1 cellular context compared by ENCODE assay signal in the genomic region with DNA sequence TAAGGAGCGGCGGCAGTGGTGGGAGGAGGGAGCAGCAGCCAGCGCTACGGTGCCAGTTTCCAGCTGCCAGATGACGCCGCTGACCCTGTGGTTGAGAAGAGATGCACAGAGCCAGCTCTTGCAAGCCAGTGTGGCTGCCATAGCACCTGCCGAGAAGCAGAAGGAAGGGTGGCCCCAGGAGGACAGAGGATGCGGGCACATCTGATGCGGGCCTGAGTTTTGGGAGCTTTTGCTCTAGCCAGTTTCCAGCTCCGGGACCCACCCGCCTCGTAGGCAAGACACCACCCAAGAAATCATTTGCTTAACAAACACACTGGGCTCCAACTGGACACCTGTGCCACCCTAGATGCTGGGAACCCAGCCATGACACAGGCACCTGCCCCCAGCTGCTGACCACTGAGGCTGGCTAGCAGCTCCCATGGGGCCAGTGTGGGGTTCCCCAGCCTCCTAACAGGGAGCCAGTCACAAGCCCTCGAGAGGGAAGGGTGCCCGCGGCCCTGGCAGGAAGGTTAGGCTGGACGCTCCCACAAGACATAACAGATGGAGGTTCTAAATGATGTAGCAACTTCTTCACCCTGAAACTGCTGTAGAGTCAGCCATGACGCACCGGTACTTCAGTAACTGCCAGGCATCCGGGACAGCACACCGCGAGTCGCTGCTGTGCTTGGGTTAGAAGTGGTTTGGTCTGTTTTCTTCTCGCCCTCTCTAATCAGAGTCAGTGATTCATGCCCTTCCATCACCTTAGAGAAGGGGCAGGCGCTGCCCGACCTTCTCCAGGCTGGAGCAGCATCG.
TF ChIP-seq lines count a peak whose summit lies in the region.

No MANE protein-coding gene starts in this region.

TF ChIP-seq in HepG2, 621 proteins besides CTCF, POLR2A, EP300 and RAD21:
- TF ChIP-seq, protein P1, sequence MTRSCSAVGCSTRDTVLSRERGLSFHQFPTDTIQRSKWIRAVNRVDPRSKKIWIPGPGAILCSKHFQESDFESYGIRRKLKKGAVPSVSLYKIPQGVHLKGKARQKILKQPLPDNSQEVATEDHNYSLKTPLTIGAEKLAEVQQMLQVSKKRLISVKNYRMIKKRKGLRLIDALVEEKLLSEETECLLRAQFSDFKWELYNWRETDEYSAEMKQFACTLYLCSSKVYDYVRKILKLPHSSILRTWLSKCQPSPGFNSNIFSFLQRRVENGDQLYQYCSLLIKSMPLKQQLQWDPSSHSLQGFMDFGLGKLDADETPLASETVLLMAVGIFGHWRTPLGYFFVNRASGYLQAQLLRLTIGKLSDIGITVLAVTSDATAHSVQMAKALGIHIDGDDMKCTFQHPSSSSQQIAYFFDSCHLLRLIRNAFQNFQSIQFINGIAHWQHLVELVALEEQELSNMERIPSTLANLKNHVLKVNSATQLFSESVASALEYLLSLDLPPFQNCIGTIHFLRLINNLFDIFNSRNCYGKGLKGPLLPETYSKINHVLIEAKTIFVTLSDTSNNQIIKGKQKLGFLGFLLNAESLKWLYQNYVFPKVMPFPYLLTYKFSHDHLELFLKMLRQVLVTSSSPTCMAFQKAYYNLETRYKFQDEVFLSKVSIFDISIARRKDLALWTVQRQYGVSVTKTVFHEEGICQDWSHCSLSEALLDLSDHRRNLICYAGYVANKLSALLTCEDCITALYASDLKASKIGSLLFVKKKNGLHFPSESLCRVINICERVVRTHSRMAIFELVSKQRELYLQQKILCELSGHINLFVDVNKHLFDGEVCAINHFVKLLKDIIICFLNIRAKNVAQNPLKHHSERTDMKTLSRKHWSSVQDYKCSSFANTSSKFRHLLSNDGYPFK (CRISPR knock-in tag; IDR thresholded peaks at IDR 0.05; ENCODE audit: borderline replicate concordance): no peak
- TF ChIP-seq ZNF83 (CRISPR knock-in tag; IDR thresholded peaks at IDR 0.05; ENCODE audit: borderline replicate concordance) (no peak), TGIF2 (CRISPR knock-in tag; IDR thresholded peaks at IDR 0.05) (no peak), CHD2 (IDR thresholded peaks at IDR 0.05; ENCODE audit: low read depth, low read length) (no peak), NCOA5 (CRISPR knock-in tag; IDR thresholded peaks at IDR 0.05) (no peak), ZNF629 (CRISPR knock-in tag; conservative IDR thresholded peaks at IDR 0.05) (no peak), HNRNPL (IDR thresholded peaks at IDR 0.05; ENCODE audit: low read depth, low read length) (no peak), ZNF484 (CRISPR knock-in tag; IDR thresholded peaks at IDR 0.05; ENCODE audit: borderline replicate concordance, low read depth) (no peak)
- TF ChIP-seq, protein P2, sequence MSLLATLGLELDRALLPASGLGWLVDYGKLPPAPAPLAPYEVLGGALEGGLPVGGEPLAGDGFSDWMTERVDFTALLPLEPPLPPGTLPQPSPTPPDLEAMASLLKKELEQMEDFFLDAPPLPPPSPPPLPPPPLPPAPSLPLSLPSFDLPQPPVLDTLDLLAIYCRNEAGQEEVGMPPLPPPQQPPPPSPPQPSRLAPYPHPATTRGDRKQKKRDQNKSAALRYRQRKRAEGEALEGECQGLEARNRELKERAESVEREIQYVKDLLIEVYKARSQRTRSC (CRISPR knock-in tag; IDR thresholded peaks at IDR 0.05; ENCODE audit: low read depth): no peak
TF ChIP-seq in HepG2: peak in this region for 0.
